ENCODE assay signal across 14 cellular contexts in the genomic region with DNA sequence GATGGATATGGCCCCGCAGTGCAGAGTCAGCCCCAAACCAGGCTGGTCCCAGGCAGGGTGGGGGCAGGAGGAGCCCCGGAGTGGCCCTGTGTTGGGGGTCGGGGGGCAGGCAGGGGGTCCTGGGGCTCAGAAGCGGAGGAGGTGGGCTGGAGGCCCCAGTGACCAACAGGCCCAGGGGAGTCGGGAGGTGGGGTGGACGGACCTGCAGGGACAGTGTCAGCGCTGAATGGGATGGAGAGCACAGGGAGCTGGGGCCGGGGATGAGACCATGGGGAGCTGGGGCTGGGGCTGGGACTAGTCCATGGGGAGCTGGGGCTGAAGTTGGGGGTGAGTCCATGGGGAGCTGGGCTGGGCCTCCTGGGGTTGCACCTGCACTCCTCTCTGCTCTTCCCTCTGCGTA. TPM values are rescaled to one million over a fixed set of nuclear protein-coding genes. Genes with fewer than 3 reads are reported as not detected.
"Had no signal": no experiment of that assay in that cellular context is flagged by ENCODE, and none has a peak within 500 bp of the region (broad histone marks: within the 10 kb centered on the region; RNA-seq: fewer than 3 reads in every experiment).

No MANE protein-coding gene starts in this region.

RNA-seq across cellular contexts. Expression of a gene that starts 0.9 kb away (rescaled TPM):
- total RNA-seq: activated CD4-positive, alpha-beta memory T cell treated with anti-CD3 and anti-CD28 coated beads for 36 hours; activated CD4-positive, alpha-beta T cell treated with anti-CD3 and anti-CD28 coated beads for 36 hours; activated CD4-positive, alpha-beta T cell treated with anti-CD3 and anti-CD28 coated beads, Interleukin-2, amount 10 ng/mL, durations not matched to agents 24 days and 14 days; activated CD8-positive, alpha-beta memory T cell treated with anti-CD3 and anti-CD28 coated beads for 36 hours; activated CD8-positive, alpha-beta memory T cell treated with anti-CD3 and anti-CD28 coated beads, Interleukin-2, amount 10 ng/mL, durations not matched to agents 7 days and 5 days; activated CD8-positive, alpha-beta T cell treated with anti-CD3 and anti-CD28 coated beads, Interleukin-2, amount 10 ng/mL, durations not matched to agents 7 days and 5 days; astrocyte; bronchial epithelial cell; dermis blood vessel endothelial cell; foreskin keratinocyte; T-helper 17 cell had no signal
- polyA plus RNA-seq: foreskin keratinocyte had no signal

RNA-seq across cellular contexts. Expression of a gene that starts 9.6 kb away (rescaled TPM):
- total RNA-seq: activated CD4-positive, alpha-beta memory T cell treated with anti-CD3 and anti-CD28 coated beads for 36 hours; activated CD4-positive, alpha-beta T cell treated with anti-CD3 and anti-CD28 coated beads for 36 hours; activated CD4-positive, alpha-beta T cell treated with anti-CD3 and anti-CD28 coated beads, Interleukin-2, amount 10 ng/mL, durations not matched to agents 24 days and 14 days; activated CD8-positive, alpha-beta memory T cell treated with anti-CD3 and anti-CD28 coated beads for 36 hours; activated CD8-positive, alpha-beta memory T cell treated with anti-CD3 and anti-CD28 coated beads, Interleukin-2, amount 10 ng/mL, durations not matched to agents 7 days and 5 days; activated CD8-positive, alpha-beta T cell treated with anti-CD3 and anti-CD28 coated beads, Interleukin-2, amount 10 ng/mL, durations not matched to agents 7 days and 5 days; astrocyte; bronchial epithelial cell; cerebellum; dermis blood vessel endothelial cell; foreskin keratinocyte; T-helper 17 cell had no signal
- polyA plus RNA-seq: foreskin keratinocyte had no signal

RNA-seq across cellular contexts. Expression of a gene that starts 14.5 kb away (rescaled TPM):
- total RNA-seq: activated CD4-positive, alpha-beta memory T cell treated with anti-CD3 and anti-CD28 coated beads for 36 hours; activated CD4-positive, alpha-beta T cell treated with anti-CD3 and anti-CD28 coated beads for 36 hours; activated CD4-positive, alpha-beta T cell treated with anti-CD3 and anti-CD28 coated beads, Interleukin-2, amount 10 ng/mL, durations not matched to agents 24 days and 14 days; activated CD8-positive, alpha-beta memory T cell treated with anti-CD3 and anti-CD28 coated beads for 36 hours; activated CD8-positive, alpha-beta memory T cell treated with anti-CD3 and anti-CD28 coated beads, Interleukin-2, amount 10 ng/mL, durations not matched to agents 7 days and 5 days; activated CD8-positive, alpha-beta T cell treated with anti-CD3 and anti-CD28 coated beads, Interleukin-2, amount 10 ng/mL, durations not matched to agents 7 days and 5 days; astrocyte; bronchial epithelial cell; cardiac septum; cerebellum; dermis blood vessel endothelial cell; foreskin keratinocyte; T-helper 17 cell had no signal
- polyA plus RNA-seq: foreskin keratinocyte had no signal

RNA-seq across cellular contexts. Expression of a gene that starts 16.3 kb away (rescaled TPM):
- total RNA-seq: activated CD4-positive, alpha-beta memory T cell treated with anti-CD3 and anti-CD28 coated beads for 36 hours; activated CD4-positive, alpha-beta T cell treated with anti-CD3 and anti-CD28 coated beads for 36 hours; activated CD4-positive, alpha-beta T cell treated with anti-CD3 and anti-CD28 coated beads, Interleukin-2, amount 10 ng/mL, durations not matched to agents 24 days and 14 days; activated CD8-positive, alpha-beta memory T cell treated with anti-CD3 and anti-CD28 coated beads for 36 hours; activated CD8-positive, alpha-beta memory T cell treated with anti-CD3 and anti-CD28 coated beads, Interleukin-2, amount 10 ng/mL, durations not matched to agents 7 days and 5 days; activated CD8-positive, alpha-beta T cell treated with anti-CD3 and anti-CD28 coated beads, Interleukin-2, amount 10 ng/mL, durations not matched to agents 7 days and 5 days; activated T-cell treated with anti-CD3 and anti-CD28 coated beads, Interleukin-2, amount 50 U/mL, for 72 hours; astrocyte; bronchial epithelial cell; cardiac septum; cerebellum; dermis blood vessel endothelial cell; foreskin keratinocyte; T-helper 17 cell had no signal
- polyA plus RNA-seq: foreskin keratinocyte had no signal
